In genomic region chr2:210199186-210199765, GRCh38 we compare ENCODE assay signal across 8 cellular contexts. TPM values are rescaled to one million over a fixed set of nuclear protein-coding genes. Genes with fewer than 3 reads are reported as not detected.
DNase-seq lines count a peak whose midpoint lies in the region; ATAC-seq and TF ChIP-seq lines count a peak whose summit lies in the region.

No MANE protein-coding gene starts in this region.

- no peaks in the 10 kb centered on the region for H3K36me3 ChIP-seq in Karpas-422 (ENCODE audit: insufficient read depth, low read length)
- H3K36me3 ChIP-seq in H7 (replicated peaks; ENCODE audit: control insufficient read depth, insufficient read depth, low read length), result no peaks in the 10 kb centered on the region

- H2AFZ ChIP-seq in Karpas-422 (ENCODE audit: low read length), result no peak overlapping the region

- no peaks in the 10 kb centered on the region for H3K9me3 ChIP-seq in Karpas-422 (ENCODE audit: low read length)

- intact Hi-C loops in activated B cell treated with CpG ODN at 0.5 μM for 24 hours (cut with micrococcal nuclease), result loop anchor here (1.0 to 10.0 kb wide), 5 partner anchors 126 to 1734 kb away; no protein-coding TSS in a partner anchor

- ATAC-seq in GM18498 (IDR thresholded peaks at IDR 0.05; ENCODE audit: unreplicated experiment) (peak; percentile 56), activated B cell treated with CpG ODN at 0.5 μM for 24 hours (ENCODE audit: low read depth) (no peak)

- H3K27me3 Mint-ChIP-seq in activated B cell treated with CpG ODN at 0.5 μM for 24 hours, result peaks cover 11% of the 10 kb centered on the region

- peak; percentile 21 for DNase-seq in AG20443 (ENCODE audit: low spot score)
- DNase-seq in Karpas-422, result peak; percentile 71
- DNase-seq in activated B cell treated with CpG ODN at 0.5 μM for 24 hours, result no peak
- peak; percentile 67 for DNase-seq in kidney glomerular epithelial cell (lab: John Stamatoyannopoulos, UW)
- no peak for DNase-seq in activated effector memory CD4-positive, alpha-beta T cell treated with Interleukin-2 at 50 U/mL for 16 hours
- DNase-seq in H7, result no peak
- no peak for DNase-seq in cerebellar nuclear complex (lab: John Stamatoyannopoulos, UW)

- H3K4me3 Mint-ChIP-seq in activated B cell treated with CpG ODN at 0.5 μM for 24 hours, result no peak overlapping the region

- H3K4me3 ChIP-seq in Karpas-422 (ENCODE audit: low read length), result no peak overlapping the region
- H3K4me3 ChIP-seq in H7 (ENCODE audit: insufficient read depth, low read depth, low read length), result no peak overlapping the region

- H3K27ac ChIP-seq in Karpas-422 (ENCODE audit: low read length), result no peak overlapping the region

- no peaks in the 10 kb centered on the region for H3K4me1 Mint-ChIP-seq in activated B cell treated with CpG ODN at 0.5 μM for 24 hours

- H4K20me1 ChIP-seq in Karpas-422 (ENCODE audit: insufficient read depth, low read depth, low read length), result no peaks in the 10 kb centered on the region

- CTCF ChIA-PET in activated B cell treated with CpG ODN at 0.5 μM for 24 hours (lab: Charles Lee), result interaction anchor here (0.7 to 2.5 kb wide), 12 partner anchors 8 to 865 kb away, joined by 3 to 17 read pairs (median 6); no protein-coding TSS in a partner anchor

- POLR2A ChIA-PET in activated B cell treated with CpG ODN at 0.5 μM for 24 hours (lab: Charles Lee), result no interaction called here

- H3K4me2 ChIP-seq in Karpas-422 (ENCODE audit: low read depth, low read length, poor library complexity, severe bottlenecking), result no peak overlapping the region

- H3K79me2 ChIP-seq in Karpas-422 (ENCODE audit: low read length), result no peaks in the 10 kb centered on the region

- H3K9me2 ChIP-seq in Karpas-422 (replicated peaks; ENCODE audit: insufficient read depth, low read length), result no peaks in the 10 kb centered on the region

- no peaks in the 10 kb centered on the region for H3K36me3 Mint-ChIP-seq in activated B cell treated with CpG ODN at 0.5 μM for 24 hours (ENCODE audit: low read depth)

- peak; percentile 92 for TF ChIP-seq CTCF in activated B cell treated with CpG ODN at 0.5 μM for 24 hours (IDR thresholded peaks at IDR 0.05)

- no peaks in the 10 kb centered on the region for H3K9me3 Mint-ChIP-seq in activated B cell treated with CpG ODN at 0.5 μM for 24 hours

- no peaks in the 10 kb centered on the region for H3K27me3 ChIP-seq in Karpas-422 (ENCODE audit: low read length)
- no peaks in the 10 kb centered on the region for H3K27me3 ChIP-seq in H7 (ENCODE audit: control insufficient read depth, insufficient read depth, low read length)

- H3K9ac ChIP-seq in Karpas-422 (ENCODE audit: low read length), result no peak overlapping the region

- no peaks in the 10 kb centered on the region for H3K4me1 ChIP-seq in Karpas-422 (ENCODE audit: low read length)

- H3K27ac Mint-ChIP-seq in activated B cell treated with CpG ODN at 0.5 μM for 24 hours, result no peak overlapping the region

RNA-seq across cellular contexts. Expression of gene ACADL, which starts 26.0 kb away (rescaled TPM):
- not detected in 2 replicates for total RNA-seq in Karpas-422 (2014; rRNA removed; shearing (Covaris generic); ENCODE audit: low replicate concordance)
- total RNA-seq in activated B cell treated with CpG ODN at 0.5 μM for 24 hours, result not detected in 2 replicates
- total RNA-seq in H7 (2014; rRNA removed; shearing (Covaris generic)), result not detected in 2 replicates

RNA-seq across cellular contexts. Expression of gene KANSL1L, which starts 28.1 kb away (rescaled TPM):
- total RNA-seq in Karpas-422 (2014; rRNA removed; shearing (Covaris generic); ENCODE audit: low replicate concordance), result 11.3 and 26.1 TPM in 2 replicates
- 13.1 and 14.2 TPM in 2 replicates for total RNA-seq in activated B cell treated with CpG ODN at 0.5 μM for 24 hours
- total RNA-seq in H7 (2014; rRNA removed; shearing (Covaris generic)), result 8.9 and 11.4 TPM in 2 replicates

Comparison
In these comparisons a context has a peak if more than half of its experiments do, and no peak if none do; other contexts are left out.
1. DNase-seq: peak in AG20443 (single experiment), Karpas-422 (single experiment) and kidney glomerular epithelial cell (single experiment); none in activated B cell treated with CpG ODN at 0.5 μM for 24 hours (single experiment), activated effector memory CD4-positive, alpha-beta T cell treated with Interleukin-2 at 50 U/mL for 16 hours (single experiment), H7 (single experiment) and cerebellar nuclear complex (0 of 2).